1 cellular context compared by ENCODE assay signal in the genomic region with DNA sequence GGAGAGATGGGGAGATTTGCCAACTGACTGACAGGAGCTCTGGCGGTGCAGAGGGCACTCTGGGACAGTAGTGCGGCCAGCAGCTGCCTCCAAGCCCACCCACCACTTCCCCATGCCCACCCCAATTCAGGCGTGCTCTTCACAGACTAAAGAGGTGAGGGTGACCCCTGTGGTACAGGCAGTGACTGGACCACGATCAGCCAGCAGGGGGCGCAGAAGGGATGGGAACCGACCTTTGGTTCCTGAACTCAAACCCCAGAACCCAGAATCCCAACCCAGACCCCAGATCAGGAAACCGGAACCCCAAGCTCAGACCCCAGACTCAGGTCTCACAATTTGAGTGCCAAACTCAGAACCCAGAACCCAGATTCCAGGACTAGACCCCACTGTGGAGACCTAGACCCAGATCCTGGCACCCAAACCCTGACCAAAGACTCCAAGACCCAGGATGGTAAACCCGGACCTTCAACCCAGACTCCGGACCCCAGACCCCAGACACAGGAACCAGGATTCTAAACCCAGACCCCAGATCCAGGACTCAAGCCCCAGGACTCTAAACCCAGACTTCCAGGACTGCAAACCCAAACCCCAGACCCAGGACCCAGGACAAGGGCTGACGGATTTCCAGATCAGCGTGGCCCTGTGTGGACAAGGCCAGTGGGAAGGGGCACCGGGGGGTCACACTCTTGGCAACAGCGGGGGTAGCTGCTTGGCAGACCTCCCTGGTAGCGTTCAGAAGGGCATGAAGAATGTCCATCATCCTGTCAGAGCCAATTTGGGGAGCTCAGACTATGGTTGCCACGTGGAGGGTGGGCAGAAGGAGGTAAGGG.
TF ChIP-seq lines count a peak whose summit lies in the region.

No MANE protein-coding gene starts in this region.

TF ChIP-seq in HCT116, 20 proteins besides CTCF, POLR2A, EP300 and RAD21 (continued from another document):
- TF ChIP-seq, protein P1, sequence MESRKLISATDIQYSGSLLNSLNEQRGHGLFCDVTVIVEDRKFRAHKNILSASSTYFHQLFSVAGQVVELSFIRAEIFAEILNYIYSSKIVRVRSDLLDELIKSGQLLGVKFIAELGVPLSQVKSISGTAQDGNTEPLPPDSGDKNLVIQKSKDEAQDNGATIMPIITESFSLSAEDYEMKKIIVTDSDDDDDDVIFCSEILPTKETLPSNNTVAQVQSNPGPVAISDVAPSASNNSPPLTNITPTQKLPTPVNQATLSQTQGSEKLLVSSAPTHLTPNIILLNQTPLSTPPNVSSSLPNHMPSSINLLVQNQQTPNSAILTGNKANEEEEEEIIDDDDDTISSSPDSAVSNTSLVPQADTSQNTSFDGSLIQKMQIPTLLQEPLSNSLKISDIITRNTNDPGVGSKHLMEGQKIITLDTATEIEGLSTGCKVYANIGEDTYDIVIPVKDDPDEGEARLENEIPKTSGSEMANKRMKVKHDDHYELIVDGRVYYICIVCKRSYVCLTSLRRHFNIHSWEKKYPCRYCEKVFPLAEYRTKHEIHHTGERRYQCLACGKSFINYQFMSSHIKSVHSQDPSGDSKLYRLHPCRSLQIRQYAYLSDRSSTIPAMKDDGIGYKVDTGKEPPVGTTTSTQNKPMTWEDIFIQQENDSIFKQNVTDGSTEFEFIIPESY (IDR thresholded peaks at IDR 0.05; ENCODE audit: extremely low read depth, insufficient replicate concordance, low read length): no peak
- no peak for TF ChIP-seq EGR1 (IDR thresholded peaks at IDR 0.05; ENCODE audit: low read depth)
- TF ChIP-seq POLR2AphosphoS5 (IDR thresholded peaks at IDR 0.05; ENCODE audit: low read depth, low read length): no peak
- TF ChIP-seq TCF7L2 (IDR thresholded peaks at IDR 0.05; ENCODE audit: borderline replicate concordance, extremely low read depth, insufficient read depth, insufficient read length): no peak
- TF ChIP-seq, protein P2, sequence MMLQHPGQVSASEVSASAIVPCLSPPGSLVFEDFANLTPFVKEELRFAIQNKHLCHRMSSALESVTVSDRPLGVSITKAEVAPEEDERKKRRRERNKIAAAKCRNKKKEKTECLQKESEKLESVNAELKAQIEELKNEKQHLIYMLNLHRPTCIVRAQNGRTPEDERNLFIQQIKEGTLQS (IDR thresholded peaks at IDR 0.05): no peak
- no peak for TF ChIP-seq YY1 (IDR thresholded peaks at IDR 0.05; ENCODE audit: extremely low read depth, insufficient replicate concordance, low read depth, low read length)
- no peak for TF ChIP-seq JUND (IDR thresholded peaks at IDR 0.05)
- TF ChIP-seq ELF1 (IDR thresholded peaks at IDR 0.05; ENCODE audit: borderline replicate concordance, low read depth): no peak
